ENCODE assay signal across 8 cellular contexts in the genomic region with DNA sequence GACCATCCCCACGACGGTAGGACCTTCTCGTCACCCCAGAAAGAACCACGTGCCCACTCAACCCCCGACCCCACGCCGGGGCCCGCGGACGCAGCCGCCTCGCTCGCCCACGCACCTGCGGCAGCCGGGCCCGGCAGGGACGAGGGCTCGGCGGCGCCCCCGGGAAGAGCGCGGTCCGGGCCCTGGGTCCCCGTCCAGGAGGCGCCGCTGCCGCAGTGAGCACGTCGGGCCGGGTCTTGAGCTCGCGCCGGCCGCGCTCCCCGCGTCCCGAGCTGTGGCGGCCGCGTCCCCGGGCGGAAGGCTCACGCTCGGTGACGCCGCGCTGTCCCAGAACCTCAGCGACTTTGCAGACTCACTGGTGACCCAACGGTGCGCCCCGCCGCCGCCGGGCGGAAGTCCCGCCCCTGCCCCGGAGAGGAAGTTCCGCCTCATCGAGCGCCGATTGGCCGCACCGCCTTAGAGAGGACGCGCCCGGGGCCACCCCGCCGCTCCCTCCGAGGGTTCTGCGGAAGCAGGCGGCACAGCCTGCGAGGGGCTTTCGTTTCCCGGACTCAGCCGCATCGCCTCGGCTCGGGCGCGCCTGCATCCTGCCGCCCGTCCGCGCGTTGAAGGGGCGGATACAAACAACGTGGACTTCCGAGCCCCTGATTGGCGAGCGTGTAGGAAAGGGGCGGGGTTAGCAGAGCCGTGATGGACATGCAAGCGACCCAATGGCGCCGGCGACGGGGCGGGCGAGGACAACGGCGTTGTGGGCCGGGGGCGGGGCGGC. TPM values are rescaled to one million over a fixed set of nuclear protein-coding genes. Genes with fewer than 3 reads are reported as not detected.
A peak's percentile ranks its signal among the peaks of the same experiment; 100 is the strongest.
DNase-seq lines count a peak whose midpoint lies in the region; ATAC-seq and TF ChIP-seq lines count a peak whose summit lies in the region.

No MANE protein-coding gene starts in this region.

- intact Hi-C loops in adrenal gland (cut with DNase I), result no loop called here
- intact Hi-C loops in heart right ventricle (cut with DNase I), result loop anchor here in 5 of 10 donors (2.0 to 10.0 kb wide), 6 partner anchors 20 to 164 kb away; partner anchors contain the start of genes RHOT2 (in 2 of the 5), METTL26 (in 1 of the 5), PIGQ (in 1 of the 5) and RAB11FIP3 (in 1 of the 5)
- intact Hi-C loops in posterior vena cava (cut with DNase I), result loop anchor here in 1 of 2 donors (5.0 kb wide), 1 partner anchor 58 kb away; the partner anchor contains the start of gene WDR90

- 0 to 1% (median 0%) methylated on average over 13 to 107 of the region's 107 CpGs for WGBS in adrenal gland, 4 donors
- WGBS in heart right ventricle, 2 donors, result 0 to 1% methylated on average over 88 to 107 of the region's 107 CpGs
- 0 to 3% methylated on average over 13 to 66 of the region's 107 CpGs for WGBS in upper lobe of left lung, 2 donors

- ATAC-seq in HG02840 (IDR thresholded peaks at IDR 0.05; ENCODE audit: low FRiP score, unreplicated experiment) (peak; percentile 81), heart right ventricle (peak; percentile 87 to 96 (median 92)), upper lobe of left lung (ENCODE audit: low FRiP score in 2 of 2) (peak; percentile 93 to 95)

- H3K4me1 ChIP-seq in adrenal gland (replicated peaks in 1 of 2) (peaks cover 24 to 37% of the 10 kb centered on the region in 2 donors), heart right ventricle (peaks cover 10 to 64% (median 42%) of the 10 kb centered on the region in 9 donors), upper lobe of left lung (peaks cover 43 to 61% (median 56%) of the 10 kb centered on the region in 4 donors)

- no peaks in the 10 kb centered on the region for H3K27me3 ChIP-seq in adrenal gland
- no peaks in the 10 kb centered on the region for H3K27me3 ChIP-seq in heart right ventricle
- no peaks in the 10 kb centered on the region for H3K27me3 ChIP-seq in upper lobe of left lung

- H3K36me3 ChIP-seq in adrenal gland (replicated peaks in 1 of 2) (no peaks in the 10 kb centered on the region), heart right ventricle (peaks cover 0 to 13% (median 0%) of the 10 kb centered on the region in 9 donors), upper lobe of left lung (no peaks in the 10 kb centered on the region)

- peak in 1 of 4 donors; percentile 18 for TF ChIP-seq EP300 in upper lobe of left lung (IDR thresholded peaks at IDR 0.05)

- peak overlapping the region; percentile 96 to 100 (median 98) for H3K27ac ChIP-seq in adrenal gland
- H3K27ac ChIP-seq in heart right ventricle, result peak overlapping the region; percentile 80 to 100 (median 99)
- peak overlapping the region; percentile 95 to 98 (median 96) for H3K27ac ChIP-seq in upper lobe of left lung

- no peaks in the 10 kb centered on the region for H3K9me3 ChIP-seq in adrenal gland (replicated peaks in 1 of 3)
- H3K9me3 ChIP-seq in heart right ventricle, result no peaks in the 10 kb centered on the region
- H3K9me3 ChIP-seq in upper lobe of left lung, result no peaks in the 10 kb centered on the region

- in situ Hi-C loops in GM13976 (cut with MboI; ENCODE audit: low sequenced_read_pairs, unreplicated experiment), result no loop called here

- H3K4me3 ChIP-seq in adrenal gland (peak overlapping the region; percentile 66 to 89 (median 82)), heart right ventricle (peak overlapping the region; percentile 54 to 97 (median 85)), upper lobe of left lung (peak overlapping the region; percentile 46 to 96 (median 82))

- TF ChIP-seq CTCF in GM13976 (IDR thresholded peaks at IDR 0.05; ENCODE audit: borderline replicate concordance, control extremely low read depth, extremely low read depth, insufficient read depth, missing control alignments) (no peak), adrenal gland (IDR thresholded peaks at IDR 0.05) (no peak), heart right ventricle (IDR thresholded peaks at IDR 0.05) (no peak), upper lobe of left lung (IDR thresholded peaks at IDR 0.05) (peak in 3 of 6 experiments; percentile 22 to 30 (median 24))

- TF ChIP-seq POLR2A in adrenal gland (IDR thresholded peaks at IDR 0.05) (peak; percentile 95 to 98), upper lobe of left lung (IDR thresholded peaks at IDR 0.05) (peak in 3 of 4 donors; percentile 89 to 97 (median 96))

- DNase-seq in GM13976 (ENCODE audit: low spot score) (peak; percentile 93), NCI-H1436 treated with DMSO at 0.1 percent for 48 hours (lab: John Stamatoyannopoulos, UW) (peak; percentile 59), T follicular helper cell (ENCODE audit: low read depth) (peak; percentile 98), adrenal gland (peak; percentile 97 to 99 (median 98)), heart right ventricle (peak; percentile 98 to 99), posterior vena cava (ENCODE audit: low spot score) (peak; percentile 99), upper lobe of left lung (peak; percentile 96 to 100)

RNA-seq across cellular contexts. Expression of gene RAB40C, which starts 0.8 kb away (rescaled TPM):
- 10 to 100 TPM in 7 of 8 donors, 1 to 10 TPM in 1; 6.0 to 20.9 (median 15.8) TPM for total RNA-seq in adrenal gland
- 10 to 100 TPM in 2 of 3 donors, 1 to 10 TPM in 1; 2.3 to 36.2 (median 19.1) TPM for polyA plus RNA-seq in adrenal gland
- total RNA-seq in heart right ventricle, result 10 to 100 TPM in 9 of 10 donors, 1 to 10 TPM in 1; 9.1 to 16.1 (median 12.1) TPM
- 10 to 100 TPM; 19.4 to 32.0 TPM for polyA plus RNA-seq in heart right ventricle
- 10 to 100 TPM; 13.0 to 13.6 TPM for total RNA-seq in posterior vena cava
- 100 to 1,000 TPM in 1 of 6 donors, 10 to 100 TPM in 5; 40.5 to 101 (median 61.5) TPM for total RNA-seq in upper lobe of left lung

RNA-seq across cellular contexts. Expression of gene PIGQ, which starts 19.3 kb away (rescaled TPM):
- 100 to 1,000 TPM in 1 of 8 donors, 10 to 100 TPM in 7; 37.4 to 107 (median 81.0) TPM for total RNA-seq in adrenal gland
- 100 to 1,000 TPM in 2 of 3 donors, 10 to 100 TPM in 1; 12.7 to 317 (median 111) TPM for polyA plus RNA-seq in adrenal gland
- total RNA-seq in heart right ventricle, result 10 to 100 TPM; 13.7 to 26.8 (median 19.2) TPM
- 10 to 100 TPM; 35.3 to 43.7 TPM for polyA plus RNA-seq in heart right ventricle
- total RNA-seq in posterior vena cava, result 10 to 100 TPM; 22.1 to 25.4 TPM
- 100 to 1,000 TPM in 2 of 6 donors, 10 to 100 TPM in 4; 42.7 to 153 (median 79.6) TPM for total RNA-seq in upper lobe of left lung

RNA-seq across cellular contexts. Expression of gene NHLRC4, which starts 22.3 kb away (rescaled TPM):
- 10 to 100 TPM in 5 of 8 donors, 1 to 10 TPM in 3; 1.6 to 22.3 (median 13.5) TPM for total RNA-seq in adrenal gland
- 1 to 10 TPM in 2 of 3 donors, under 1 TPM in 1; 0.57 to 7.2 (median 3.3) TPM for polyA plus RNA-seq in adrenal gland
- under 1 TPM in 8 of 10 donors, not detected in 2; 0.12 to 0.75 (median 0.47) TPM for total RNA-seq in heart right ventricle
- polyA plus RNA-seq in heart right ventricle, result under 1 TPM; 0.51 to 0.59 TPM
- total RNA-seq in posterior vena cava, result under 1 TPM; 0.38 to 0.65 TPM
- 1 to 10 TPM; 1.2 to 7.8 (median 3.3) TPM for total RNA-seq in upper lobe of left lung

RNA-seq across cellular contexts. Expression of gene PRR35, which starts 28.9 kb away (rescaled TPM):
- total RNA-seq in adrenal gland, result not detected
- polyA plus RNA-seq in adrenal gland, result not detected
- total RNA-seq in heart right ventricle, result not detected
- not detected for polyA plus RNA-seq in heart right ventricle
- not detected for total RNA-seq in posterior vena cava
- total RNA-seq in upper lobe of left lung, result not detected

RNA-seq across cellular contexts. Expression of gene WFIKKN1, which starts 41.7 kb away (rescaled TPM):
- total RNA-seq in adrenal gland (1 to 10 TPM in 1 of 8 donors, under 1 TPM in 6, not detected in 1; 0.18 to 1.1 (median 0.39) TPM), heart right ventricle (under 1 TPM; 0.11 to 0.80 (median 0.27) TPM), posterior vena cava (under 1 TPM; 0.14 TPM), upper lobe of left lung (10 to 100 TPM in 1 of 6 donors, 1 to 10 TPM in 5; 1.7 to 16.8 (median 5.8) TPM)
- polyA plus RNA-seq in adrenal gland (1 to 10 TPM in 1 of 3 donors, under 1 TPM in 1, not detected in 1; 0.71 to 3.9 TPM), heart right ventricle (under 1 TPM; 0.61 to 0.95 TPM)

Comparison
In these comparisons a context has a peak if more than half of its experiments do, and no peak if none do; other contexts are left out.
1. Peak in every context shown above with its lines: DNase-seq, ATAC-seq, H3K4me3 ChIP-seq and H3K27ac ChIP-seq.